Comparison of ENCODE assay signal across 9 cellular contexts in genomic region chr6:146544783-146545182, GRCh38. TPM values are rescaled to one million over a fixed set of nuclear protein-coding genes. Genes with fewer than 3 reads are reported as not detected.
DNase-seq lines count a peak whose midpoint lies in the region; ATAC-seq and TF ChIP-seq lines count a peak whose summit lies in the region.
"Had no signal": no experiment of that assay in that cellular context is flagged by ENCODE, and none has a peak within 500 bp of the region (broad histone marks: within the 10 kb centered on the region; RNA-seq: fewer than 3 reads in every experiment).

No MANE protein-coding gene starts in this region.

- no TSS peak for BruUV-seq in mammary epithelial cell (replicated peaks; lab: Mats Ljungman, UMichigan)

- in situ Hi-C loops in mammary epithelial cell (cut with MboI; ENCODE audit: low sequenced_read_pairs in 2 of 2), result no loop called here

- H2AFZ ChIP-seq in mammary epithelial cell (ENCODE audit: low read depth, low read length), result no peak overlapping the region

- 17% methylated on average over 6 of the region's 6 CpGs for WGBS in mammary epithelial cell (ENCODE audit: low coverage, missing lambda C conversion rate)

- intact Hi-C loops in mammary epithelial cell (cut with micrococcal nuclease), result loop anchor here (5.0 to 10.0 kb wide), 4 partner anchors 187 to 800 kb away; partner anchors contain the start of gene SHPRH
- intact Hi-C loops in lower lobe of right lung (cut with DNase I), result no loop called here

- H3K4me2 ChIP-seq in mammary epithelial cell (ENCODE audit: insufficient read depth, low read depth, low read length), result peak overlapping the region; percentile 96

- no peaks in the 10 kb centered on the region for H3K9me3 ChIP-seq in KOPT-K1 (ENCODE audit: insufficient read depth, low read length, poor library complexity, severe bottlenecking)
- H3K9me3 ChIP-seq in mammary epithelial cell (replicated peaks; ENCODE audit: insufficient read depth, low read length), result no peaks in the 10 kb centered on the region
- H3K9me3 ChIP-seq in lower lobe of right lung, result no peaks in the 10 kb centered on the region
- no peaks in the 10 kb centered on the region for H3K9me3 ChIP-seq in stomach smooth muscle (ENCODE audit: control insufficient read depth in 2 of 2, low read length in 2 of 2)

- ATAC-seq in lower lobe of right lung (no peak), GM19351 (IDR thresholded peaks at IDR 0.05; ENCODE audit: unreplicated experiment) (no peak)

- no peaks in the 10 kb centered on the region for H4K20me1 ChIP-seq in mammary epithelial cell (ENCODE audit: insufficient read depth, low read length)

- no peaks in the 10 kb centered on the region for H3K27me3 ChIP-seq in mammary epithelial cell (ENCODE audit: insufficient read depth, low read length)
- no peaks in the 10 kb centered on the region for H3K27me3 ChIP-seq in lower lobe of right lung (ENCODE audit: low read depth)
- H3K27me3 ChIP-seq in stomach smooth muscle (ENCODE audit: control insufficient read depth in 1 of 2, insufficient read depth in 2 of 2, low read length in 2 of 2), result no peaks in the 10 kb centered on the region

- H3K4me3 ChIP-seq in mammary epithelial cell (replicated peaks in 1 of 3; ENCODE audit: insufficient read depth in 1 of 3, low read depth in 2 of 3, low read length in 3 of 3), result peak overlapping the region; percentile 59 to 97 (median 91)
- peak overlapping the region; percentile 85 for H3K4me3 ChIP-seq in lower lobe of right lung
- H3K4me3 ChIP-seq in stomach smooth muscle (ENCODE audit: low read length in 2 of 2), result peak overlapping the region; percentile 63 to 86

- no peak for DNase-seq in mammary epithelial cell
- DNase-seq in lower lobe of right lung, result no peak
- no peak for DNase-seq in hypothalamus (lab: John Stamatoyannopoulos, UW)
- no peak for DNase-seq in NCI-H1417 treated with DMSO at 0.1 percent for 48 hours (lab: John Stamatoyannopoulos, UW)
- no peak for DNase-seq in NCI-H146 treated with DMSO at 0.1 percent for 48 hours (lab: John Stamatoyannopoulos, UW; ENCODE audit: unreplicated experiment)
- DNase-seq: activated CD4-positive, alpha-beta T cell treated with anti-CD3 and anti-CD28 coated beads for 4 hours had no signal

- H3K4me1 ChIP-seq in mammary epithelial cell (ENCODE audit: insufficient read depth, low read length) (peaks cover 24% of the 10 kb centered on the region), lower lobe of right lung (peaks cover 32% of the 10 kb centered on the region), stomach smooth muscle (ENCODE audit: control insufficient read depth, insufficient read depth, low read length) (peaks cover 11% of the 10 kb centered on the region)

- H3K9ac ChIP-seq in mammary epithelial cell (ENCODE audit: insufficient read depth, low read length) (peak overlapping the region; percentile 79), stomach smooth muscle (ENCODE audit: low read length in 2 of 2) (peak overlapping the region; percentile 38 to 92)

- H3K36me3 ChIP-seq in KOPT-K1 (ENCODE audit: insufficient read depth, low read length) (peaks cover 1% of the 10 kb centered on the region), mammary epithelial cell (ENCODE audit: insufficient read depth, low read length) (peaks cover 5% of the 10 kb centered on the region), lower lobe of right lung (peaks cover 3% of the 10 kb centered on the region), stomach smooth muscle (ENCODE audit: control insufficient read depth in 2 of 2, insufficient read depth in 2 of 2, low read length in 2 of 2) (peaks cover 0 to 2% of the 10 kb centered on the region in 2 donors)

- dilution Hi-C loops in mammary epithelial cell (cut with HindIII; ENCODE audit: low sequenced_read_pairs), result no loop called here

- H3K27ac ChIP-seq in KOPT-K1 (ENCODE audit: low read depth, low read length, poor library complexity, severe bottlenecking) (peak overlapping the region; percentile 77), mammary epithelial cell (ENCODE audit: insufficient read depth, low read depth, low read length) (peak overlapping the region; percentile 92), lower lobe of right lung (peak overlapping the region; percentile 97), stomach smooth muscle (ENCODE audit: low read length) (no peak overlapping the region)

- TF ChIP-seq CTCF in mammary epithelial cell (conservative IDR thresholded peaks at IDR 0.05 in 1 of 2, IDR thresholded peaks at IDR 0.05 in 1 of 2; ENCODE audit: extremely low read depth in 1 of 2, insufficient read depth in 1 of 2, low read depth in 1 of 2, low read length in 2 of 2) (no peak), lower lobe of right lung (IDR thresholded peaks at IDR 0.05) (no peak)

- CTCF ChIA-PET in mammary epithelial cell (lab: Charles Lee; ENCODE audit: low non-redundant PET), result no interaction called here

- H3K79me2 ChIP-seq in mammary epithelial cell (ENCODE audit: insufficient read depth, low read length), result peaks cover 55% of the 10 kb centered on the region

RNA-seq across cellular contexts. Expression of gene RAB32, which starts 1.1 kb away (rescaled TPM):
- total RNA-seq in mammary epithelial cell (10 to 100 TPM; 56.5 to 79.9 TPM), lower lobe of right lung (36.9 TPM)
- 48.6 TPM for polyA plus RNA-seq in mammary epithelial cell
- 21.0 TPM for polyA minus RNA-seq in mammary epithelial cell

RNA-seq across cellular contexts. Expression of gene ADGB, which starts 54.0 kb away (rescaled TPM):
- total RNA-seq in mammary epithelial cell (not detected), lower lobe of right lung (6.2 TPM)
- not detected for polyA plus RNA-seq in mammary epithelial cell
- polyA minus RNA-seq in mammary epithelial cell, result not detected
